ENCODE assay signal across 7 cellular contexts in genomic region chr2:175030380-175031271, GRCh38. TPM values are rescaled to one million over a fixed set of nuclear protein-coding genes. Genes with fewer than 3 reads are reported as not detected.
DNase-seq lines count a peak whose midpoint lies in the region; ATAC-seq and TF ChIP-seq lines count a peak whose summit lies in the region.

No MANE protein-coding gene starts in this region.

- peaks cover 12% of the 10 kb centered on the region for H3K4me1 Mint-ChIP-seq in CD14-positive monocyte

- H3K9me3 ChIP-seq in esophagus squamous epithelium (no peaks in the 10 kb centered on the region), psoas muscle (no peaks in the 10 kb centered on the region)

- H3K4me1 ChIP-seq in esophagus squamous epithelium (no peaks in the 10 kb centered on the region), psoas muscle (no peaks in the 10 kb centered on the region)

- in situ Hi-C loops in G401 (cut with HindIII; ENCODE audit: low sequenced_read_pairs), result no loop called here

- intact Hi-C loops in esophagus squamous epithelium (cut with DNase I), result no loop called here
- intact Hi-C loops in psoas muscle (cut with DNase I), result no loop called here
- intact Hi-C loops in CD14-positive monocyte (cut with micrococcal nuclease), result no loop called here

- peak; percentile 59 for ATAC-seq in HG03442 (IDR thresholded peaks at IDR 0.05; ENCODE audit: unreplicated experiment)
- ATAC-seq in psoas muscle, result peak in 3 of 4 donors; percentile 39 to 57 (median 43)
- no peak for ATAC-seq in HG02840 (IDR thresholded peaks at IDR 0.05; ENCODE audit: low FRiP score, unreplicated experiment)

- H3K27ac ChIP-seq in esophagus squamous epithelium (no peak overlapping the region), psoas muscle (no peak overlapping the region)

- TF ChIP-seq POLR2A in esophagus squamous epithelium (IDR thresholded peaks at IDR 0.05), result no peak

- H3K27me3 Mint-ChIP-seq in CD14-positive monocyte (ENCODE audit: low read depth in 3 of 3), result peaks cover 0 to 1% (median 0%) of the 10 kb centered on the region in 3 donors

- peak; percentile 22 for DNase-seq in G401 (ENCODE audit: low spot score)
- DNase-seq in RPMI7951 (ENCODE audit: low read depth), result peak; percentile 47
- no peak for DNase-seq in esophagus squamous epithelium (lab: John Stamatoyannopoulos, UW)
- peak in 1 of 2 donors; percentile 53 for DNase-seq in psoas muscle
- DNase-seq in CD14-positive monocyte (ENCODE audit: low spot score), result no peak

- no peak overlapping the region for H3K27ac Mint-ChIP-seq in CD14-positive monocyte

- no peaks in the 10 kb centered on the region for H3K36me3 Mint-ChIP-seq in CD14-positive monocyte

- no peaks in the 10 kb centered on the region for H3K36me3 ChIP-seq in esophagus squamous epithelium
- H3K36me3 ChIP-seq in psoas muscle (ENCODE audit: insufficient read depth in 1 of 2, low read depth in 1 of 2), result no peaks in the 10 kb centered on the region

- no peaks in the 10 kb centered on the region for H3K9me3 Mint-ChIP-seq in CD14-positive monocyte

- no peak overlapping the region for H3K4me3 ChIP-seq in esophagus squamous epithelium
- no peak overlapping the region for H3K4me3 ChIP-seq in psoas muscle

- no peak overlapping the region for H3K4me3 Mint-ChIP-seq in CD14-positive monocyte

- H3K27me3 ChIP-seq in esophagus squamous epithelium (no peaks in the 10 kb centered on the region), psoas muscle (ENCODE audit: insufficient read depth in 3 of 3, low read length in 2 of 3) (no peaks in the 10 kb centered on the region)

- TF ChIP-seq CTCF in esophagus squamous epithelium (IDR thresholded peaks at IDR 0.05) (peak in 4 of 6 experiments; percentile 5 to 28 (median 12)), psoas muscle (IDR thresholded peaks at IDR 0.05) (peak; percentile 23), CD14-positive monocyte (IDR thresholded peaks at IDR 0.05) (no peak)

- 75 to 91% methylated on average over 3 to 5 of the region's 5 CpGs for WGBS in esophagus squamous epithelium, 2 donors
- WGBS in psoas muscle, 3 donors, result 40 to 76% (median 61%) methylated on average over 4 to 5 of the region's 5 CpGs

RNA-seq across cellular contexts. Expression of gene CHN1, which starts 25.4 kb away (rescaled TPM):
- total RNA-seq in G401 (2014; rRNA removed; shearing (Covaris generic)), result 0.34 TPM in 1 of 2 replicates, not detected in the other
- 131 and 163 TPM in 2 replicates for total RNA-seq in RPMI7951 (2014; rRNA removed; shearing (Covaris generic))
- total RNA-seq in esophagus squamous epithelium, result 1 to 10 TPM in 3 of 4 donors, under 1 TPM in 1; 0.30 to 5.8 (median 3.6) TPM
- total RNA-seq in psoas muscle, result 1 to 10 TPM; 2.2 to 4.2 (median 2.8) TPM
- 1 to 10 TPM; 1.8 to 2.7 (median 2.3) TPM for polyA plus RNA-seq in psoas muscle
- polyA plus RNA-seq in CD14-positive monocyte, result not detected

Comparison
In these comparisons a context has a peak if more than half of its experiments do, and no peak if none do; other contexts are left out.
1. DNase-seq: peak in G401 (single experiment) and RPMI7951 (single experiment); none in esophagus squamous epithelium (single experiment) and CD14-positive monocyte (single experiment).
2. RNA of gene CHN1, which starts 25.4 kb away (total RNA-seq): 131 to 163 TPM in RPMI7951; 0.30 to 5.8 TPM in esophagus squamous epithelium, 2.2 to 4.2 TPM in psoas muscle and 0.34 TPM in G401; every median in the first group is over 10 times any median in the second.